In the genomic region with DNA sequence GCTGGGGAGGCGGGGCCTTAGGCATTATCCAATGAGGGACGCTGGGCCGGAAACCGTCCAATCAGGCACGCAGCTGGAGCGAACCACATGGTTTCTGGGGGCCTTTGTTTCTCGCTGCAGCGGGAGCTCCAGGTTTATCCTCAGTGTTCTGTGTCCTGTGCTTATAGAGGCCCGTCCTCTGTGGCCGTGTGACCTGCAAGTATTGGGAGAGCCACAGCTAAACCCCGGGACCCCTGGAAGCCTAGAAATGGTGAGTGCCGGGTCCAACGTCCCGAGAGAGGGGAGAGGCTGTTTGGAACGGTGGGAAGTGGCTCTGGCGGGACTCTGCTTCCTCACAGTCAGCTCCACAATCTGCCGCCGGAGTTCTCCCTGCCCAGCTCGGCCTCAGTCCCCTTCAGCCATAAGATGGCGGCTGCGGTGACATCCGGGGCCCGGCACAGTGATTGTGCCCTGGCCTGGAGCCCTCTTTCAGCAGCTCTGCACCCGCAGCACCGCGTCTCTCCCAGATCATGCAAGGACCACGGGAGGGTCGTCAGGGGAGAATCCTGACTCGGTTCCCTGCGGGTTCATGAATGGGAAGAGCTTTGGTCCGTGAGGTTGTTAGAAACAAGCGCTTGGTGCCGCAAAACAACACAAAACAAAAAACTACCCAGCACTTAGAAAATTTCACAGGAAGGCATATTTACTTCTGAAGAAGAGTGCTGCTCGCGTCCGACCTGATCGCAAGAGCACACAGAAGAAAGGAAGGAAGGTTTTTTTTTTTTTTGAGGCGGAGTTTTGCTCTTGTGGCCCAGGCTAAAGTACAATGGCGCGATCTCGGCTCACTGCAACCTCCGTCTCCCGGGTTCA, we compare ENCODE assay signal across 8 cellular contexts. TPM values are rescaled to one million over a fixed set of nuclear protein-coding genes. Genes with fewer than 3 reads are reported as not detected.
A peak's percentile ranks its signal among the peaks of the same experiment; 100 is the strongest.
DNase-seq lines count a peak whose midpoint lies in the region; ATAC-seq, FAIRE-seq and TF ChIP-seq lines count a peak whose summit lies in the region.

A gene (plus strand): TSS at position 133 of the 849 bp plus-strand sequence. CDS start 115 bp downstream, at position 248.

- H3K27me3 Mint-ChIP-seq in T-helper 17 cell: no peaks in the 10 kb centered on the region

- peak; percentile 92 for TF ChIP-seq POLR2A in GM12892 (IDR thresholded peaks at IDR 0.05; ENCODE audit: low read depth, low read length)
- peak; percentile 83 for TF ChIP-seq POLR2A in prostate gland (IDR thresholded peaks at IDR 0.05)

- no peaks in the 10 kb centered on the region for H3K36me3 Mint-ChIP-seq in T-helper 17 cell (ENCODE audit: low read depth)

- H3K36me3 ChIP-seq in right atrium auricular region (no peaks in the 10 kb centered on the region), prostate gland (no peaks in the 10 kb centered on the region), urinary bladder (ENCODE audit: insufficient read depth) (no peaks in the 10 kb centered on the region)

- ATAC-seq in HG02852 (IDR thresholded peaks at IDR 0.05; ENCODE audit: unreplicated experiment) (peak; percentile 95), T-helper 17 cell (peak; percentile 91)

- H3K4me3 Mint-ChIP-seq in T-helper 17 cell: peak within 1 kb of the TSS; percentile 99

- under 1% methylated on average over 42 of the region's 43 CpGs for WGBS in prostate gland
- under 1% methylated on average over 43 of the region's 43 CpGs for WGBS in urinary bladder

- TF ChIP-seq CTCF in right atrium auricular region (IDR thresholded peaks at IDR 0.05) (no peak), prostate gland (IDR thresholded peaks at IDR 0.05) (no peak)

- intact Hi-C loops in prostate gland (cut with DNase I): loop anchor here (2.0 to 5.0 kb wide), 2 partner anchors 35 to 44 kb away; a partner anchor contains a TSS

- FAIRE-seq in GM12892 (lab: Jason Lieb, UNC): peak; percentile 78

- H3K4me1 Mint-ChIP-seq in T-helper 17 cell: peaks cover 19% of the 10 kb centered on the region

- H3K9me3 ChIP-seq in T-helper 17 cell (ENCODE audit: control insufficient read depth, low read length, poor library complexity, severe bottlenecking) (no peaks in the 10 kb centered on the region), right atrium auricular region (no peaks in the 10 kb centered on the region), prostate gland (no peaks in the 10 kb centered on the region)

- DNase-seq in GM12892 (ENCODE audit: insufficient read length): peak; percentile 69
- DNase-seq in NCI-H1694 (lab: John Stamatoyannopoulos, UW): peak; percentile 82
- peak; percentile 81 to 89 (median 83) for DNase-seq in T-helper 17 cell
- peak; percentile 99 for DNase-seq in right atrium auricular region (ENCODE audit: low spot score)
- DNase-seq in prostate gland (ENCODE audit: low spot score): peak; percentile 98

- no peaks in the 10 kb centered on the region for H3K27me3 ChIP-seq in right atrium auricular region
- H3K27me3 ChIP-seq in prostate gland (replicated peaks; ENCODE audit: insufficient read depth): no peaks in the 10 kb centered on the region

- peak within 1 kb of the TSS; percentile 98 for H3K27ac Mint-ChIP-seq in T-helper 17 cell

- H3K4me3 ChIP-seq in right atrium auricular region (peak within 1 kb of the TSS; percentile 78 to 82), prostate gland (peak within 1 kb of the TSS; percentile 59 to 66), urinary bladder (ENCODE audit: low read depth, low read length) (peak within 1 kb of the TSS; percentile 84)

- H3K27ac ChIP-seq in angular gyrus (ENCODE audit: low read depth, low read length) (peak within 1 kb of the TSS; percentile 96), right atrium auricular region (peak within 1 kb of the TSS; percentile 92 to 93), prostate gland (peak within 1 kb of the TSS; percentile 92 to 95), urinary bladder (ENCODE audit: low read depth) (peak within 1 kb of the TSS; percentile 91)

- peaks cover 0 to 24% of the 10 kb centered on the region in 2 donors for H3K4me1 ChIP-seq in right atrium auricular region
- H3K4me1 ChIP-seq in prostate gland (replicated peaks): no peaks in the 10 kb centered on the region
- H3K4me1 ChIP-seq in urinary bladder (ENCODE audit: insufficient read depth): no peaks in the 10 kb centered on the region

RNA-seq across cellular contexts. Expression of the gene that starts here (rescaled TPM):
- 3.5 TPM for polyA plus RNA-seq in GM12892 (2012; ENCODE audit: missing spikeins)
- total RNA-seq in T-helper 17 cell (1 to 10 TPM; 5.8 to 8.0 TPM), right atrium auricular region (1 to 10 TPM; 5.0 to 6.6 TPM), prostate gland (10 to 100 TPM; 10.6 to 20.0 TPM), urinary bladder (17.9 TPM)
- 4.2 TPM for polyA plus RNA-seq in urinary bladder

Comparison
In these comparisons a context has a peak if more than half of its experiments do, and no peak if none do; other contexts are left out.
1. Peak in every context shown above with its lines: DNase-seq, ATAC-seq, H3K4me3 ChIP-seq and H3K27ac ChIP-seq.